ENCODE assay signal across 8 cellular contexts in genomic region chr3:53161345-53161819, GRCh38. TPM values are rescaled to one million over a fixed set of nuclear protein-coding genes. Genes with fewer than 3 reads are reported as not detected.
DNase-seq lines count a peak whose midpoint lies in the region; ATAC-seq lines count a peak whose summit lies in the region.

No MANE protein-coding gene starts in this region.

- H3K27me3 Mint-ChIP-seq in activated T-cell treated with anti-CD3 and anti-CD28 coated beads, Interleukin-2, amount 50 U/mL, for 72 hours (ENCODE audit: low read depth), result peaks cover 23% of the 10 kb centered on the region

- peak; percentile 7 for DNase-seq in ACHN
- DNase-seq in activated T-cell treated with anti-CD3 and anti-CD28 coated beads, Interleukin-2, amount 50 U/mL, for 72 hours, result peak; percentile 26 to 43
- DNase-seq in cardiac septum (ENCODE audit: low spot score), result peak; percentile 85
- no peak for DNase-seq in skeletal muscle cell (ENCODE audit: low read depth)
- DNase-seq in NCI-H2081 (lab: John Stamatoyannopoulos, UW), result no peak
- DNase-seq in NCI-H226, result no peak

- ATAC-seq in GM18907 (IDR thresholded peaks at IDR 0.05; ENCODE audit: unreplicated experiment), result peak; percentile 18
- ATAC-seq in HG03354 (IDR thresholded peaks at IDR 0.05; ENCODE audit: poor library complexity, severe bottlenecking, unreplicated experiment), result peak; percentile 9
- peak; percentile 1 to 8 for ATAC-seq in activated T-cell treated with anti-CD3 and anti-CD28 coated beads, Interleukin-2, amount 50 U/mL, for 72 hours (replicated peaks in 1 of 2)

- H3K4me1 Mint-ChIP-seq in activated T-cell treated with anti-CD3 and anti-CD28 coated beads, Interleukin-2, amount 50 U/mL, for 72 hours (ENCODE audit: low read depth), result peaks cover 26% of the 10 kb centered on the region

- intact Hi-C loops in cardiac septum (cut with DNase I), result loop anchor here (2.0 to 10.0 kb wide), 2 partner anchors 31 to 627 kb away; partner anchors contain the start of genes NT5DC2, RFT1 and UQCC5

- H3K27ac Mint-ChIP-seq in activated T-cell treated with anti-CD3 and anti-CD28 coated beads, Interleukin-2, amount 50 U/mL, for 72 hours, result peak overlapping the region; percentile 67

- no peaks in the 10 kb centered on the region for H3K9me3 Mint-ChIP-seq in activated T-cell treated with anti-CD3 and anti-CD28 coated beads, Interleukin-2, amount 50 U/mL, for 72 hours

- peak overlapping the region; percentile 91 for H3K4me3 ChIP-seq in skeletal muscle cell (ENCODE audit: low read depth, low read length)

- H3K36me3 Mint-ChIP-seq in activated T-cell treated with anti-CD3 and anti-CD28 coated beads, Interleukin-2, amount 50 U/mL, for 72 hours (ENCODE audit: insufficient read depth in 2 of 2), result peaks cover 2 to 4% of the 10 kb centered on the region in 2 donors

- peak overlapping the region; percentile 83 to 88 for H3K4me3 Mint-ChIP-seq in activated T-cell treated with anti-CD3 and anti-CD28 coated beads, Interleukin-2, amount 50 U/mL, for 72 hours

- in situ Hi-C loops in ACHN (cut with HindIII; ENCODE audit: low pct_ligation_motif_present, low pct_unique_long_range_greater_than_20kb, low sequenced_read_pairs), result no loop called here

RNA-seq across cellular contexts. Expression of gene PRKCD, which starts 0.4 kb away (rescaled TPM):
- total RNA-seq in activated T-cell treated with anti-CD3 and anti-CD28 coated beads, Interleukin-2, amount 50 U/mL, for 72 hours, result 10 to 100 TPM; 24.2 to 27.2 TPM
- total RNA-seq in cardiac septum, result 10.6 TPM

RNA-seq across cellular contexts. Expression of gene RFT1, which starts 31.1 kb away (rescaled TPM):
- 10 to 100 TPM; 26.6 to 29.9 TPM for total RNA-seq in activated T-cell treated with anti-CD3 and anti-CD28 coated beads, Interleukin-2, amount 50 U/mL, for 72 hours
- total RNA-seq in cardiac septum, result 8.6 TPM

Comparison
In these comparisons a context has a peak if more than half of its experiments do, and no peak if none do; other contexts are left out.
1. DNase-seq: peak in ACHN (single experiment), activated T-cell treated with anti-CD3 and anti-CD28 coated beads, Interleukin-2, amount 50 U/mL, for 72 hours (2 of 2) and cardiac septum (single experiment); none in skeletal muscle cell (single experiment), NCI-H2081 (0 of 2) and NCI-H226 (single experiment).
2. Peak in every context shown above with its lines, with median percentiles within 50 percentile points of each other: ATAC-seq.